13 cellular contexts compared by ENCODE assay signal in the genomic region with DNA sequence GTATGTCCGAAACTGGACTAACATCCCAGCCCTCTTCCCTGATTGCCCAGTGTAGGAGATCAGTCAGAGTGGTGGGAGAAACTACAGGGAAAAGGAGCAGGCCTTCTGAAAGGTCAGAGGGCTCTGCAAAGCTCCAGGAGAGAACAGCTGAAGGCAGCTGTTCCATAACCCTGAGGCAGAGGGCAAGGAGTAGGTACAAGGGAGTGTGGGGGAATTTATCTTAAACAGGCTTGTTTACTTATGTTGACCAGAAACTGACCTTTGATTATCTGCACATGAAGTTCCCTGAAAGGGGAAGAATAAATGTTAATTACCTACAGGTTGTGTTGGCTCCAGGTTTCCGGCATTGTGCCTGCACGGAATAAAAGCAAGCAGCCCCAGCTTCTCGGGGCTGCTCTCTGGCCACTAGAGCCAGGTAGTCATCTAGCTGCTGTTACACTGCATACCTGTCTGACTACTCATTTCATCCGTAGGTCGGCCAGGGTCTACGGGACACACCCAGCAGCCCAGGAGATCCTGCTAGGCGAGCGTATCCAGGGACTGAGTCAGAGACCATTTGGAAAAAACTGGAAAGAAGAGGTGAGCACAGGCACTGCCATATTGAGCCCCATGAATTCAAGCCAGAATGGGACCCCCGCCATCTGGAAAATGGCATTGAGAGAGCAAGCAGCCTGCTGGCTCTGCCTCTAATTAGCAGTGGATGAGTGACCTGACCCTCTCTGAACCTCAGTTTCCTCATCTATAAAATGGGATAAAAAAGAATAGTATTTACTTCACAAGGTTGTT. TPM values are rescaled to one million over a fixed set of nuclear protein-coding genes. Genes with fewer than 3 reads are reported as not detected.
DNase-seq lines count a peak whose midpoint lies in the region; ATAC-seq and TF ChIP-seq lines count a peak whose summit lies in the region.
"Had no signal": no experiment of that assay in that cellular context is flagged by ENCODE, and none has a peak within 500 bp of the region (broad histone marks: within the 10 kb centered on the region; RNA-seq: fewer than 3 reads in every experiment).

No MANE protein-coding gene starts in this region.

- H3K9me3 ChIP-seq in Panc1 (ENCODE audit: control insufficient read depth, insufficient read depth, low read depth, low read length) (no peaks in the 10 kb centered on the region), esophagus (ENCODE audit: control insufficient read depth in 2 of 2, insufficient read depth in 1 of 2, low read depth in 1 of 2, low read length in 1 of 2) (no peaks in the 10 kb centered on the region)

- peak; percentile 68 for ATAC-seq in Panc1
- ATAC-seq in HG02678 (IDR thresholded peaks at IDR 0.05; ENCODE audit: unreplicated experiment): no peak
- no peak for ATAC-seq in GM19452 (IDR thresholded peaks at IDR 0.05; ENCODE audit: unreplicated experiment)
- ATAC-seq: natural killer cell had no signal

- peaks cover 51% of the 10 kb centered on the region for H3K4me1 ChIP-seq in Panc1 (ENCODE audit: control insufficient read depth, insufficient read depth, low read length)
- H3K4me1 ChIP-seq in esophagus (ENCODE audit: control insufficient read depth in 2 of 2, insufficient read depth in 2 of 2, low read length in 1 of 2): peaks cover 6 to 10% of the 10 kb centered on the region in 2 donors

- CTCF ChIA-PET in Calu3 (lab: Charles Lee) (interaction anchor here (0.6 to 0.9 kb wide), 3 partner anchors 15 to 373 kb away, joined by 3 to 4 read pairs (median 3); a partner anchor contains a TSS), Panc1 (lab: Charles Lee) (no interaction called here)

- H3K27me3 ChIP-seq in Panc1 (ENCODE audit: control insufficient read depth, insufficient read depth, low read length) (no peaks in the 10 kb centered on the region), esophagus (ENCODE audit: control insufficient read depth in 1 of 2, insufficient read depth in 2 of 2, low read length in 2 of 2) (no peaks in the 10 kb centered on the region)

- H3K27ac Mint-ChIP-seq in Calu3 (ENCODE audit: unreplicated experiment): peak overlapping the region; percentile 91
- H3K27ac Mint-ChIP-seq in neural crest cell (ENCODE audit: unreplicated experiment): peak overlapping the region; percentile 17
- H3K27ac Mint-ChIP-seq in glutamatergic neuron (ENCODE audit: unreplicated experiment): no peak overlapping the region
- H3K27ac Mint-ChIP-seq: natural killer cell had no signal

- peak overlapping the region; percentile 91 for H3K27ac ChIP-seq in Panc1 (ENCODE audit: low read length)
- peak overlapping the region; percentile 57 to 85 for H3K27ac ChIP-seq in esophagus (ENCODE audit: low read depth in 2 of 2, low read length in 1 of 2)

- H3K36me3 Mint-ChIP-seq in Calu3 (ENCODE audit: insufficient read depth, unreplicated experiment): peaks cover 20% of the 10 kb centered on the region
- peaks cover 12% of the 10 kb centered on the region for H3K36me3 Mint-ChIP-seq in neural crest cell (ENCODE audit: low read depth)
- peaks cover 13% of the 10 kb centered on the region for H3K36me3 Mint-ChIP-seq in glutamatergic neuron (ENCODE audit: unreplicated experiment)
- H3K36me3 Mint-ChIP-seq: CD4-positive, alpha-beta memory T cell; natural killer cell had no signal

- H3K4me3 Mint-ChIP-seq in Calu3 (ENCODE audit: low read depth, unreplicated experiment) (peak overlapping the region; percentile 36), neural crest cell (peak overlapping the region; percentile 21), glutamatergic neuron (ENCODE audit: unreplicated experiment) (no peak overlapping the region)
- H3K4me3 Mint-ChIP-seq: CD4-positive, alpha-beta memory T cell; natural killer cell had no signal

- WGBS in esophagus, 2 donors: 45 to 62% methylated on average over 10 of the region's 10 CpGs

- BruUV-seq in Calu3 (replicated peaks; lab: Mats Ljungman, UMichigan): no TSS peak
- no TSS peak for BruUV-seq in Panc1 (replicated peaks; lab: Mats Ljungman, UMichigan)

- TF ChIP-seq CTCF in Calu3 (IDR thresholded peaks at IDR 0.05; ENCODE audit: unreplicated experiment) (no peak), Panc1 (IDR thresholded peaks at IDR 0.05) (no peak), neural crest cell (conservative IDR thresholded peaks at IDR 0.05) (no peak), glutamatergic neuron (IDR thresholded peaks at IDR 0.05; ENCODE audit: partially characterized antibody, unreplicated experiment) (no peak)

- intact Hi-C loops in Calu3 (cut with micrococcal nuclease; ENCODE audit: unreplicated experiment) (loop anchor here (2.0 kb wide), 1 partner anchor 32 kb away; a partner anchor contains a TSS), Panc1 (cut with micrococcal nuclease; ENCODE audit: unreplicated experiment) (no loop called here)

- H3K9me3 Mint-ChIP-seq in Calu3 (ENCODE audit: low read depth, unreplicated experiment) (no peaks in the 10 kb centered on the region), neural crest cell (no peaks in the 10 kb centered on the region), glutamatergic neuron (ENCODE audit: unreplicated experiment) (peaks cover 3% of the 10 kb centered on the region)
- H3K9me3 Mint-ChIP-seq: CD4-positive, alpha-beta memory T cell; natural killer cell had no signal

- POLR2A ChIA-PET in Panc1 (lab: Charles Lee): no interaction called here

- H3K36me3 ChIP-seq in Panc1 (ENCODE audit: control insufficient read depth, insufficient read depth, low read length) (no peaks in the 10 kb centered on the region), esophagus (ENCODE audit: control insufficient read depth in 2 of 2, insufficient read depth in 2 of 2, low read length in 1 of 2) (no peaks in the 10 kb centered on the region)

- no peaks in the 10 kb centered on the region for H3K27me3 Mint-ChIP-seq in Calu3 (ENCODE audit: unreplicated experiment)
- H3K27me3 Mint-ChIP-seq in neural crest cell (ENCODE audit: low read depth): no peaks in the 10 kb centered on the region
- peaks cover 4% of the 10 kb centered on the region for H3K27me3 Mint-ChIP-seq in glutamatergic neuron (ENCODE audit: unreplicated experiment)
- H3K27me3 Mint-ChIP-seq: CD4-positive, alpha-beta memory T cell had no signal

- in situ Hi-C loops in Panc1 (cut with HindIII; ENCODE audit: low pct_unique_long_range_greater_than_20kb, low sequenced_read_pairs): no loop called here

- H3K4me3 ChIP-seq in Panc1 (ENCODE audit: low read depth in 2 of 2, low read length in 2 of 2): no peak overlapping the region
- H3K4me3 ChIP-seq in esophagus (ENCODE audit: low read depth in 1 of 2, low read length in 2 of 2): no peak overlapping the region

- H3K4me1 Mint-ChIP-seq in Calu3 (ENCODE audit: low read depth, unreplicated experiment) (peaks cover 29% of the 10 kb centered on the region), neural crest cell (peaks cover 22% of the 10 kb centered on the region), glutamatergic neuron (ENCODE audit: low read depth, unreplicated experiment) (peaks cover 16% of the 10 kb centered on the region)

- peak; percentile 86 for DNase-seq in Calu3
- DNase-seq in Panc1 (ENCODE audit: low read depth, low spot score): peak; percentile 50
- DNase-seq in neural crest cell (ENCODE audit: low read depth, low spot score): no peak
- DNase-seq in glutamatergic neuron: no peak
- no peak for DNase-seq in hippocampal formation (lab: John Stamatoyannopoulos, UW)
- DNase-seq: activated gamma-delta T cell; CD4-positive, alpha-beta memory T cell; natural killer cell; NCI-H446 treated with DMSO at 0.1 percent for 48 hours; T-helper 9 cell had no signal

RNA-seq across cellular contexts. Expression of a gene that starts 14.9 kb away (rescaled TPM):
- 13.6 and 15.9 TPM in 2 replicates for total RNA-seq in Calu3 (2022)
- 30.9 TPM for total RNA-seq in Panc1 (2021; ENCODE audit: unreplicated experiment)
- polyA plus RNA-seq in Panc1 (2012; ENCODE audit: insufficient read length): 28.7 TPM
- polyA plus RNA-seq in esophagus: 10 to 100 TPM in 1 of 2 donors, 1 to 10 TPM in 1; 9.5 to 14.3 TPM
- 12.7 and 13.3 TPM in 2 replicates for total RNA-seq in neural crest cell
- total RNA-seq in glutamatergic neuron (ENCODE audit: unreplicated experiment): 6.4 TPM

RNA-seq across cellular contexts. Expression of a gene that starts 15.8 kb away (rescaled TPM):
- total RNA-seq in Calu3 (2022): 205 and 242 TPM in 2 replicates
- total RNA-seq in Panc1 (2021; ENCODE audit: unreplicated experiment): 316 TPM
- 199 TPM for polyA plus RNA-seq in Panc1 (2012; ENCODE audit: insufficient read length)
- 100 to 1,000 TPM; 115 to 137 TPM for polyA plus RNA-seq in esophagus
- 934 and 986 TPM in 2 replicates for total RNA-seq in neural crest cell
- total RNA-seq in glutamatergic neuron (ENCODE audit: unreplicated experiment): 2,298 TPM

RNA-seq across cellular contexts. Expression of a gene that starts 31.2 kb away (rescaled TPM):
- 7.7 and 10.6 TPM in 2 replicates for total RNA-seq in Calu3 (2022)
- total RNA-seq in Panc1 (2021; ENCODE audit: unreplicated experiment): 12.2 TPM
- polyA plus RNA-seq in Panc1 (2012; ENCODE audit: insufficient read length): 3.1 TPM
- polyA plus RNA-seq in esophagus: 1 to 10 TPM; 1.1 to 2.0 TPM
- total RNA-seq in neural crest cell: 13.6 and 15.2 TPM in 2 replicates
- total RNA-seq in glutamatergic neuron (ENCODE audit: unreplicated experiment): 1.3 TPM
- total RNA-seq: CD4-positive, alpha-beta memory T cell had no signal
- polyA plus RNA-seq: CD4-positive, alpha-beta memory T cell had no signal

Comparison
In these comparisons a context has a peak if more than half of its experiments do, and no peak if none do; other contexts are left out.
1. DNase-seq: peak in Calu3 (single experiment) and Panc1 (single experiment); none in neural crest cell (single experiment), glutamatergic neuron (single experiment) and hippocampal formation (0 of 2).